1 cellular context compared by ENCODE assay signal in genomic region chr16:592518-593306, GRCh38.
TF ChIP-seq lines count a peak whose summit lies in the region.

No MANE protein-coding gene starts in this region.

TF ChIP-seq in HEK293, 187 proteins besides CTCF, POLR2A, EP300 and RAD21 (continued from another document):
- TF ChIP-seq PRDM6 (tag by site-specific recombination; IDR thresholded peaks at IDR 0.05) (no peak), ZNF843 (tag by site-specific recombination; IDR thresholded peaks at IDR 0.05) (0 out of 2 replicates have a peak, but pooled peaks have one; percentile 36), ZNF211 (tag by site-specific recombination; IDR thresholded peaks at IDR 0.05; ENCODE audit: low read depth) (no peak), ATF2 (tag by site-specific recombination; IDR thresholded peaks at IDR 0.05; ENCODE audit: low read depth) (no peak), ZNF548 (tag by site-specific recombination; IDR thresholded peaks at IDR 0.05) (no peak), IKZF3 (tag by site-specific recombination; IDR thresholded peaks at IDR 0.05) (peak; percentile 74), ZNF677 (tag by site-specific recombination; IDR thresholded peaks at IDR 0.05) (no peak), ZNF394 (tag by site-specific recombination; IDR thresholded peaks at IDR 0.05; ENCODE audit: borderline replicate concordance) (no peak), ZNF701 (tag by site-specific recombination; IDR thresholded peaks at IDR 0.05) (no peak), ZFP69B (tag by site-specific recombination; IDR thresholded peaks at IDR 0.05) (peak; percentile 58; the same call in 1 of the 2 replicates), ZNF510 (tag by site-specific recombination; IDR thresholded peaks at IDR 0.05; ENCODE audit: insufficient replicate concordance) (no peak), ZNF26 (tag by site-specific recombination; IDR thresholded peaks at IDR 0.05) (no peak), RBAK (tag by site-specific recombination; IDR thresholded peaks at IDR 0.05) (no peak), GLI4 (tag by site-specific recombination; IDR thresholded peaks at IDR 0.05) (no peak), ZSCAN18 (tag by site-specific recombination; IDR thresholded peaks at IDR 0.05) (no peak), ZNF660 (tag by site-specific recombination; IDR thresholded peaks at IDR 0.05) (no peak), TSHZ1 (tag by site-specific recombination; IDR thresholded peaks at IDR 0.05; ENCODE audit: borderline replicate concordance) (no peak), ZNF830 (tag by site-specific recombination; IDR thresholded peaks at IDR 0.05; ENCODE audit: low read depth) (no peak), MZF1 (tag by site-specific recombination; IDR thresholded peaks at IDR 0.05; ENCODE audit: borderline replicate concordance) (no peak), AEBP2 (tag by site-specific recombination; IDR thresholded peaks at IDR 0.05; ENCODE audit: borderline replicate concordance) (no peak), ZFHX2 (tag by site-specific recombination; conservative IDR thresholded peaks at IDR 0.05) (peak; percentile 90), ZNF354C (tag by site-specific recombination; IDR thresholded peaks at IDR 0.05; ENCODE audit: borderline replicate concordance, low read depth) (no peak), ZNF37A (tag by site-specific recombination; IDR thresholded peaks at IDR 0.05) (no peak), ZNF707 (tag by site-specific recombination; IDR thresholded peaks at IDR 0.05) (no peak), ZNF704 (tag by site-specific recombination; IDR thresholded peaks at IDR 0.05) (no peak), KLF7 (tag by site-specific recombination; IDR thresholded peaks at IDR 0.05; ENCODE audit: borderline replicate concordance) (no peak), ZNF621 (tag by site-specific recombination; IDR thresholded peaks at IDR 0.05) (no peak), SETDB1 (IDR thresholded peaks at IDR 0.05; ENCODE audit: insufficient read length, low read length) (no peak), PATZ1 (tag by site-specific recombination; IDR thresholded peaks at IDR 0.05) (peak; percentile 54), ZNF184 (tag by site-specific recombination; IDR thresholded peaks at IDR 0.05) (no peak), GLIS2 (tag by site-specific recombination; IDR thresholded peaks at IDR 0.05) (no peak; the same call in 1 of the 2 replicates), FEZF1 (tag by site-specific recombination; IDR thresholded peaks at IDR 0.05) (no peak), HOXD13 (CRISPR knock-in tag; IDR thresholded peaks at IDR 0.05; ENCODE audit: borderline replicate concordance) (no peak), ZNF529 (tag by site-specific recombination; IDR thresholded peaks at IDR 0.05; ENCODE audit: insufficient replicate concordance) (no peak), HOXA7 (CRISPR knock-in tag; IDR thresholded peaks at IDR 0.05; ENCODE audit: borderline replicate concordance) (no peak)
